ENCODE assay signal across 22 cellular contexts in genomic region chr20:62470459-62470858, GRCh38. TPM values are rescaled to one million over a fixed set of nuclear protein-coding genes. Genes with fewer than 3 reads are reported as not detected.
A peak's percentile ranks its signal among the peaks of the same experiment; 100 is the strongest.
DNase-seq lines count a peak whose midpoint lies in the region; ATAC-seq, FAIRE-seq and TF ChIP-seq lines count a peak whose summit lies in the region.
"Had no signal": no experiment of that assay in that cellular context is flagged by ENCODE, and none has a peak within 500 bp of the region (broad histone marks: within the 10 kb centered on the region; RNA-seq: fewer than 3 reads in every experiment).

No MANE protein-coding gene starts in this region.

- no peak for TF ChIP-seq RAD21 in H1 (IDR thresholded peaks at IDR 0.05 in 1 of 2, conservative IDR thresholded peaks at IDR 0.05 in 1 of 2; ENCODE audit: low read depth in 2 of 2, low read length in 2 of 2)

- H2BK15ac ChIP-seq in H1 (ENCODE audit: low read length) = no peak overlapping the region

- H2BK120ac ChIP-seq in H1 (replicated peaks; ENCODE audit: low read depth, low read length) = no peak overlapping the region

- no peaks in the 10 kb centered on the region for H3K9me3 ChIP-seq in Panc1 (ENCODE audit: control insufficient read depth, insufficient read depth, low read depth, low read length)
- H3K9me3 ChIP-seq in H1 (ENCODE audit: insufficient read depth in 2 of 2, low read depth in 1 of 2, low read length in 1 of 2) = no peaks in the 10 kb centered on the region
- no peaks in the 10 kb centered on the region for H3K9me3 ChIP-seq in testis
- H3K9me3 ChIP-seq: BE2C had no signal

- H3K27me3 ChIP-seq in Panc1 (ENCODE audit: control insufficient read depth, insufficient read depth, low read length) (no peaks in the 10 kb centered on the region), H1 (replicated peaks in 1 of 4; ENCODE audit: control insufficient read depth in 3 of 4, extremely low read depth in 1 of 4, insufficient read depth in 3 of 4, low read length in 3 of 4) (peaks cover 22 to 34% (median 30%) of the 10 kb centered on the region in 4 experiments), testis (no peaks in the 10 kb centered on the region)

- no peaks in the 10 kb centered on the region for H3K36me3 Mint-ChIP-seq in neural crest cell (ENCODE audit: low read depth)
- no peaks in the 10 kb centered on the region for H3K36me3 Mint-ChIP-seq in type B pancreatic cell
- H3K36me3 Mint-ChIP-seq: CD4-positive, CD25-positive, alpha-beta regulatory T cell; CD8-positive, alpha-beta memory T cell had no signal

- H3K4me1 Mint-ChIP-seq in neural crest cell (peaks cover 11% of the 10 kb centered on the region), type B pancreatic cell (ENCODE audit: unreplicated experiment) (peaks cover 18% of the 10 kb centered on the region)
- H3K4me1 Mint-ChIP-seq: CD4-positive, CD25-positive, alpha-beta regulatory T cell; CD8-positive, alpha-beta memory T cell had no signal

- H2BK20ac ChIP-seq in H1 (ENCODE audit: low read length) = no peak overlapping the region

- H3K79me1 ChIP-seq in H1 (ENCODE audit: low read depth, low read length) = no peaks in the 10 kb centered on the region

- peaks cover 44% of the 10 kb centered on the region for H3K27me3 Mint-ChIP-seq in neural crest cell (ENCODE audit: low read depth)
- peaks cover 23% of the 10 kb centered on the region for H3K27me3 Mint-ChIP-seq in type B pancreatic cell

- H3K4me3 Mint-ChIP-seq in neural crest cell (no peak overlapping the region), type B pancreatic cell (peak overlapping the region; percentile 66)
- H3K4me3 Mint-ChIP-seq: CD8-positive, alpha-beta memory T cell had no signal

- no TSS peak for BruUV-seq in Panc1 (replicated peaks; lab: Mats Ljungman, UMichigan)

- H2BK12ac ChIP-seq in H1 (ENCODE audit: low read depth, low read length) = 0 out of 2 replicates have a peak overlapping the region, but pooled peaks have one; percentile 17

- H4K91ac ChIP-seq in H1 (replicated peaks; ENCODE audit: insufficient read length, low read length) = no peak overlapping the region

- H3K18ac ChIP-seq in H1 (ENCODE audit: extremely low read depth, low read length) = no peak overlapping the region; the same call in 1 of the 2 replicates

- no peak overlapping the region for H4K5ac ChIP-seq in H1 (ENCODE audit: insufficient read length, low read depth, low read length)

- H2AFZ ChIP-seq in H1 (ENCODE audit: low read length) = no peak overlapping the region

- in situ Hi-C loops in Panc1 (cut with HindIII; ENCODE audit: low pct_unique_long_range_greater_than_20kb, low sequenced_read_pairs) = no loop called here

- CTCF ChIA-PET in Panc1 (lab: Charles Lee) (no interaction called here), H1 (lab: Charles Lee; ENCODE audit: partially characterized antibody) (interaction anchor here (0.7 to 1.5 kb wide), 7 partner anchors 9 to 193 kb away, joined by 3 to 7 read pairs (median 4); no protein-coding TSS in a partner anchor)

- TF ChIP-seq POLR2A in H1 (IDR thresholded peaks at IDR 0.05; ENCODE audit: control extremely low read depth in 1 of 2, low read depth in 2 of 2, low read length in 2 of 2) (no peak), testis (IDR thresholded peaks at IDR 0.05) (no peak)

- H3K23ac ChIP-seq in H1 (ENCODE audit: insufficient read length) = no peak overlapping the region

- H3K56ac ChIP-seq in H1 (replicated peaks; ENCODE audit: insufficient read length, low read depth, low read length) = no peak overlapping the region

- H3K27ac ChIP-seq in Panc1 (ENCODE audit: low read length) = peak overlapping the region; percentile 24
- H3K27ac ChIP-seq in H1 (ENCODE audit: low read depth, low read length) = no peak overlapping the region
- no peak overlapping the region for H3K27ac ChIP-seq in testis

- H3K4me1 ChIP-seq in Panc1 (ENCODE audit: control insufficient read depth, insufficient read depth, low read length) = peaks cover 30% of the 10 kb centered on the region
- peaks cover 0 to 12% (median 6%) of the 10 kb centered on the region in 4 experiments; a peak in 6 of 7 replicates for H3K4me1 ChIP-seq in H1 (replicated peaks in 1 of 4; ENCODE audit: control insufficient read depth in 3 of 4, insufficient read depth in 4 of 4, low read length in 3 of 4)
- H3K4me1 ChIP-seq in testis = peaks cover 5% of the 10 kb centered on the region
- H3K4me1 ChIP-seq: BE2C had no signal

- intact Hi-C loops in Panc1 (cut with micrococcal nuclease; ENCODE audit: unreplicated experiment) (loop anchor here (10.0 kb wide), 1 partner anchor 324 kb away; the partner anchor contains the start of gene MRGBP), testis (cut with DNase I; ENCODE audit: low total_unique reads) (no loop called here)

- DNase-seq in Panc1 (ENCODE audit: low read depth, low spot score) (no peak), H1 (ENCODE audit: low read depth in 1 of 2, low spot score in 2 of 2) (no peak), neural crest cell (ENCODE audit: low read depth, low spot score) (no peak), type B pancreatic cell (ENCODE audit: extremely low spot score, unreplicated experiment) (no peak), NCI-H524 treated with DMSO at 0.1 percent for 48 hours (lab: John Stamatoyannopoulos, UW) (no peak), NCI-H345 (lab: John Stamatoyannopoulos, UW) (no peak), SIG-M5 (lab: John Stamatoyannopoulos, UW) (no peak), testis (no peak)
- DNase-seq: ACHN; BE2C; C1 segment of cervical spinal cord; CD4-positive, CD25-positive, alpha-beta regulatory T cell; CD8-positive, alpha-beta memory T cell; COR-L47; DMS 273 treated with DMSO at 0.1 percent for 48 hours; DMS53; HCEC 1CT had no signal

- H4K8ac ChIP-seq in H1 (ENCODE audit: extremely low read depth, insufficient read depth, low read length) = 0 out of 2 replicates have a peak overlapping the region, but pooled peaks have one; percentile 42

- H4K20me1 ChIP-seq in H1 (replicated peaks in 1 of 2; ENCODE audit: control insufficient read depth in 1 of 2, insufficient read depth in 2 of 2, low read length in 2 of 2) = peaks cover 0 to 3% of the 10 kb centered on the region in 2 experiments

- H2BK5ac ChIP-seq in H1 (ENCODE audit: low read depth, low read length) = peak overlapping the region; percentile 60; the same call in 1 of the 2 replicates

- no peak for TF ChIP-seq EP300 in H1 (IDR thresholded peaks at IDR 0.05; ENCODE audit: borderline replicate concordance in 1 of 2, low read depth in 2 of 2, low read length in 2 of 2)

- no peak for FAIRE-seq in H1 (lab: Jason Lieb, UNC)
- FAIRE-seq: A204.1, G401.6, GM12891, GM19239, H54 had no signal

- no peak overlapping the region for H3K4ac ChIP-seq in H1 (replicated peaks; ENCODE audit: insufficient read length, low read depth, low read length)

- H3K9me3 Mint-ChIP-seq in neural crest cell (no peaks in the 10 kb centered on the region), type B pancreatic cell (no peaks in the 10 kb centered on the region)
- H3K9me3 Mint-ChIP-seq: CD8-positive, alpha-beta memory T cell had no signal

- H3K4me2 ChIP-seq in H1 (ENCODE audit: insufficient read depth in 1 of 2, low read depth in 2 of 2, low read length in 2 of 2) = no peak overlapping the region

- H3K79me2 ChIP-seq in H1 (ENCODE audit: control insufficient read depth in 1 of 2, insufficient read depth in 2 of 2, low read length in 2 of 2) = no peaks in the 10 kb centered on the region

- no peak overlapping the region for H3K9ac ChIP-seq in H1 (replicated peaks in 1 of 4; ENCODE audit: extremely low read depth in 1 of 4, low read depth in 3 of 4, low read length in 3 of 4)

- TF ChIP-seq CTCF in Panc1 (IDR thresholded peaks at IDR 0.05) (no peak), H1 (IDR thresholded peaks at IDR 0.05; ENCODE audit: control extremely low read depth in 1 of 3, insufficient read depth in 1 of 3, low read depth in 1 of 3, low read length in 3 of 3) (no peak), neural crest cell (conservative IDR thresholded peaks at IDR 0.05) (no peak), type B pancreatic cell (conservative IDR thresholded peaks at IDR 0.05) (no peak), testis (IDR thresholded peaks at IDR 0.05) (no peak)

- no peak for ATAC-seq in Panc1

- POLR2A ChIA-PET in Panc1 (lab: Charles Lee) = interaction anchor here (0.6 kb wide), 1 partner anchor 107 kb away, joined by 12 read pairs; no protein-coding TSS in a partner anchor
- POLR2A ChIA-PET in H1 (lab: Charles Lee; ENCODE audit: partially characterized antibody) = interaction anchor here (2.1 kb wide), 1 partner anchor 10 kb away, joined by 5 read pairs; no protein-coding TSS in a partner anchor

- WGBS in H1 (ENCODE audit: extremely low coverage in 1 of 2, insufficient coverage in 1 of 2, insufficient read length in 1 of 2, insufficient replicate concordance in 2 of 2, low coverage in 1 of 2, low lambda C conversion rate in 2 of 2, missing lambda C conversion rate in 1 of 2), 2 experiments = 95% methylated on average over 12 of the region's 12 CpGs; no CpG with 5 or more reads in 1 of the 2 experiments
- WGBS in testis, 2 donors = 60 to 82% methylated on average over 5 to 12 of the region's 12 CpGs

- H3K36me3 ChIP-seq in Panc1 (ENCODE audit: control insufficient read depth, insufficient read depth, low read length) (peaks cover 2% of the 10 kb centered on the region; the same call in 1 of the 2 replicates), H1 (ENCODE audit: control insufficient read depth in 2 of 4, insufficient read depth in 4 of 4, low read length in 3 of 4) (peaks cover 0 to 7% (median 0%) of the 10 kb centered on the region in 4 experiments; a peak in 1 of 8 replicates), testis (ENCODE audit: low read depth, missing control alignments) (no peaks in the 10 kb centered on the region)
- H3K36me3 ChIP-seq: BE2C had no signal

- no peak overlapping the region for H3K14ac ChIP-seq in H1 (ENCODE audit: insufficient read length)

- H3K27ac Mint-ChIP-seq in neural crest cell (ENCODE audit: unreplicated experiment) (peak overlapping the region; percentile 17), type B pancreatic cell (peak overlapping the region; percentile 69)
- H3K27ac Mint-ChIP-seq: CD4-positive, CD25-positive, alpha-beta regulatory T cell; CD8-positive, alpha-beta memory T cell had no signal

- no peak overlapping the region for H2AK5ac ChIP-seq in H1 (ENCODE audit: low read depth, low read length)

- peaks cover 11% of the 10 kb centered on the region; the same call in 1 of the 2 replicates for H3K23me2 ChIP-seq in H1 (ENCODE audit: low read depth, low read length)

- no peak overlapping the region for H3K4me3 ChIP-seq in Panc1 (ENCODE audit: low read depth in 2 of 2, low read length in 2 of 2)
- no peak overlapping the region for H3K4me3 ChIP-seq in H1 (ENCODE audit: extremely low read depth in 1 of 4, insufficient read depth in 2 of 4, low read depth in 3 of 4, low read length in 4 of 4)
- H3K4me3 ChIP-seq in testis = no peak overlapping the region

RNA-seq across cellular contexts. Expression of gene GATA5, which starts 5.3 kb away (rescaled TPM):
- 53.2 TPM for total RNA-seq in Panc1 (2021; ENCODE audit: unreplicated experiment)
- 45.6 TPM for polyA plus RNA-seq in Panc1 (2012; ENCODE audit: insufficient read length)
- total RNA-seq in H1 (2021; fragmentation: NEBNext Ultra II Directional; extraction: Animal tissue kit (Norgen Biotek cat#: 25700)) = 0.11 and 0.15 TPM in 2 replicates
- polyA plus RNA-seq in H1 (2011; rRNA removed) = 0.08 TPM in 2 replicates
- polyA plus RNA-seq in H1 (2011; cell fraction: cytosol; rRNA removed) = 0.10 TPM
- polyA plus RNA-seq in H1 (2011; cell fraction: nucleus; rRNA removed) = 0.14 TPM
- 0.11 to 0.17 TPM (median 0.12 TPM) in 3 of 4 replicates, not detected in the other for polyA plus RNA-seq in H1 (2012, experiment 1 of 2)
- 0.12 TPM for polyA plus RNA-seq in H1 (2012, experiment 2 of 2)
- polyA plus RNA-seq in H1 (2013, experiment 1 of 2) = 0.08 TPM
- 0.07 TPM for polyA plus RNA-seq in H1 (2013, experiment 2 of 2)
- 0.05 and 0.06 TPM in 2 replicates for polyA minus RNA-seq in H1 (2011; rRNA and poly(A)+ RNA removed)
- polyA minus RNA-seq in H1 (2011; cell fraction: cytosol; rRNA and poly(A)+ RNA removed) = not detected
- not detected for polyA minus RNA-seq in H1 (2011; cell fraction: nucleus; rRNA and poly(A)+ RNA removed)
- total RNA-seq in neural crest cell = 0.14 TPM in 1 of 2 replicates, not detected in the other
- 10.8 and 12.8 TPM in 2 replicates for total RNA-seq in type B pancreatic cell (ENCODE audit: low replicate concordance)
- 10 to 100 TPM; 54.5 to 70.6 TPM for total RNA-seq in testis
- 19.0 TPM for polyA plus RNA-seq in testis (ENCODE audit: insufficient read depth, low read depth, low replicate concordance)
- total RNA-seq: CD4-positive, CD25-positive, alpha-beta regulatory T cell; CD8-positive, alpha-beta memory T cell had no signal
- polyA plus RNA-seq: CD4-positive, CD25-positive, alpha-beta regulatory T cell; CD8-positive, alpha-beta memory T cell had no signal

RNA-seq across cellular contexts. Expression of gene RBBP8NL, which starts 43.1 kb away (rescaled TPM):
- not detected for total RNA-seq in Panc1 (2021; ENCODE audit: unreplicated experiment)
- not detected for polyA plus RNA-seq in Panc1 (2012; ENCODE audit: insufficient read length)
- 0.43 and 0.59 TPM in 2 replicates for total RNA-seq in H1 (2021; fragmentation: NEBNext Ultra II Directional; extraction: Animal tissue kit (Norgen Biotek cat#: 25700))
- polyA plus RNA-seq in H1 (2011; rRNA removed) = 0.48 and 0.88 TPM in 2 replicates
- polyA plus RNA-seq in H1 (2011; cell fraction: cytosol; rRNA removed) = 0.75 TPM
- 1.4 TPM for polyA plus RNA-seq in H1 (2011; cell fraction: nucleus; rRNA removed)
- polyA plus RNA-seq in H1 (2012, experiment 1 of 2) = 0.55 to 1.1 TPM (median 0.65 TPM) in 4 replicates
- 0.46 TPM for polyA plus RNA-seq in H1 (2012, experiment 2 of 2)
- 0.71 TPM for polyA plus RNA-seq in H1 (2013, experiment 1 of 2)
- polyA plus RNA-seq in H1 (2013, experiment 2 of 2) = 0.63 TPM
- polyA minus RNA-seq in H1 (2011; rRNA and poly(A)+ RNA removed) = 0.09 and 0.20 TPM in 2 replicates
- polyA minus RNA-seq in H1 (2011; cell fraction: cytosol; rRNA and poly(A)+ RNA removed) = 1.4 TPM
- 1.9 TPM for polyA minus RNA-seq in H1 (2011; cell fraction: nucleus; rRNA and poly(A)+ RNA removed)
- total RNA-seq in neural crest cell = not detected in 2 replicates
- 7.3 and 17.9 TPM in 2 replicates for total RNA-seq in type B pancreatic cell (ENCODE audit: low replicate concordance)
- total RNA-seq in testis = 1 to 10 TPM in 1 of 2 donors, under 1 TPM in 1; 0.81 to 1.3 TPM
- 2.8 TPM for polyA plus RNA-seq in testis (ENCODE audit: insufficient read depth, low read depth, low replicate concordance)
- total RNA-seq: CD4-positive, CD25-positive, alpha-beta regulatory T cell; CD8-positive, alpha-beta memory T cell had no signal
- polyA plus RNA-seq: CD4-positive, CD25-positive, alpha-beta regulatory T cell; CD8-positive, alpha-beta memory T cell had no signal

Comparison
In these comparisons a context has a peak if more than half of its experiments do, and no peak if none do; other contexts are left out.
1. RNA of gene GATA5, which starts 5.3 kb away (total RNA-seq): 54.5 to 70.6 TPM in testis, 53.2 TPM in Panc1 (single experiment) and 10.8 to 12.8 TPM in type B pancreatic cell; 0.11 to 0.15 TPM in H1 and 0.14 TPM in neural crest cell; every median in the first group is over 10 times any median in the second.